1 cellular context compared by ENCODE assay signal in genomic region chr6:56803594-56803993, GRCh38.
TF ChIP-seq lines count a peak whose summit lies in the region.

No MANE protein-coding gene starts in this region.

TF ChIP-seq in HCT116, 20 proteins besides CTCF, POLR2A, EP300 and RAD21 (continued from another document):
- TF ChIP-seq REST (IDR thresholded peaks at IDR 0.05; ENCODE audit: low read depth): no peak
